Comparison of ENCODE assay signal across 21 cellular contexts in the genomic region with DNA sequence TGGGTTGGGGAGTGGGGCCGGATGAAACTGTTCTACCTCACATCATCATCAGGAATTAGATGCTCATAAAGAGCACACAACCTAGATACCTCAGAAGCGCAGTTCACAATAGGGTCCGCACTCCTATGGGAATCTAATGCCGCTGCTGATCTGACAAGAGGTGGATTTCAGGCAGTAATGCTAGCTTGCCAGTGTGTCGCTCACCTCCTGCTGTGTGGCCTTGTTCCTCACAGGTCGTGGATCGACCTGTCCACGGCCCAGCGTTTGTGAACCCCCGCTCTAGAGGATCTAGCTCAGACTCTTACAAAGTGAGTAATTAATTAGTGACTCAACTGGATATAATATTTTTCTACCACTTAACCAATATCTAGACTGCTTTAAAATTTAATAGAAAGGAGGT. TPM values are rescaled to one million over a fixed set of nuclear protein-coding genes. Genes with fewer than 3 reads are reported as not detected.
DNase-seq lines count a peak whose midpoint lies in the region; TF ChIP-seq lines count a peak whose summit lies in the region.
"Had no signal": no experiment of that assay in that cellular context is flagged by ENCODE, and none has a peak within 500 bp of the region (broad histone marks: within the 10 kb centered on the region; RNA-seq: fewer than 3 reads in every experiment).

No MANE protein-coding gene starts in this region.

- H3K27me3 Mint-ChIP-seq in activated CD4-positive, alpha-beta T cell treated with anti-CD3 and anti-CD28 coated beads, Interleukin-2, amount 10 ng/mL, durations not matched to agents 7 days and 5 days: no peaks in the 10 kb centered on the region
- H3K27me3 Mint-ChIP-seq in HFFc6 (ENCODE audit: insufficient read depth) (no peaks in the 10 kb centered on the region; the same call in 1 of the 2 replicates), neural progenitor cell (ENCODE audit: insufficient read depth, low read depth) (no peaks in the 10 kb centered on the region), glutamatergic neuron (ENCODE audit: unreplicated experiment) (peaks cover 4% of the 10 kb centered on the region)
- H3K27me3 Mint-ChIP-seq: activated naive CD4-positive, alpha-beta T cell treated with anti-CD3 and anti-CD28 coated beads, Interleukin-2, amount 10 ng/mL, durations not matched to agents 7 days and 5 days; IgD-negative memory B cell had no signal

- H3K79me2 ChIP-seq in neural progenitor cell (ENCODE audit: low read depth): peaks cover 100% of the 10 kb centered on the region

- H3K36me3 ChIP-seq in ascending aorta (no peaks in the 10 kb centered on the region), neural progenitor cell (no peaks in the 10 kb centered on the region)
- H3K36me3 ChIP-seq: transverse colon had no signal

- H3K27ac ChIP-seq in ascending aorta (peak overlapping the region; percentile 4 to 56), neural progenitor cell (no peak overlapping the region)

- H3K4me2 ChIP-seq in neural progenitor cell: no peak overlapping the region

- H3K4me1 ChIP-seq in ascending aorta (peaks cover 0 to 36% of the 10 kb centered on the region in 2 donors), neural progenitor cell (peaks cover 15% of the 10 kb centered on the region)

- no peaks in the 10 kb centered on the region for H3K9me3 ChIP-seq in ascending aorta
- no peaks in the 10 kb centered on the region for H3K9me3 ChIP-seq in neural progenitor cell (ENCODE audit: low read depth)
- H3K9me3 ChIP-seq: transverse colon had no signal

- no peak overlapping the region for H3K4me3 Mint-ChIP-seq in activated CD4-positive, alpha-beta T cell treated with anti-CD3 and anti-CD28 coated beads, Interleukin-2, amount 10 ng/mL, durations not matched to agents 7 days and 5 days
- no peak overlapping the region for H3K4me3 Mint-ChIP-seq in HFFc6
- no peak overlapping the region for H3K4me3 Mint-ChIP-seq in neural progenitor cell
- no peak overlapping the region for H3K4me3 Mint-ChIP-seq in glutamatergic neuron (ENCODE audit: unreplicated experiment)
- H3K4me3 Mint-ChIP-seq: activated naive CD4-positive, alpha-beta T cell treated with anti-CD3 and anti-CD28 coated beads, Interleukin-2, amount 10 ng/mL, durations not matched to agents 7 days and 5 days had no signal

- H3K36me3 Mint-ChIP-seq in activated CD4-positive, alpha-beta T cell treated with anti-CD3 and anti-CD28 coated beads, Interleukin-2, amount 10 ng/mL, durations not matched to agents 7 days and 5 days (ENCODE audit: low read depth): peaks cover 13% of the 10 kb centered on the region
- H3K36me3 Mint-ChIP-seq in HFFc6 (ENCODE audit: low read depth): peaks cover 29% of the 10 kb centered on the region
- peaks cover 8% of the 10 kb centered on the region for H3K36me3 Mint-ChIP-seq in neural progenitor cell
- H3K36me3 Mint-ChIP-seq in glutamatergic neuron (ENCODE audit: unreplicated experiment): no peaks in the 10 kb centered on the region
- H3K36me3 Mint-ChIP-seq: IgD-negative memory B cell had no signal

- H3K9me3 Mint-ChIP-seq in activated CD4-positive, alpha-beta T cell treated with anti-CD3 and anti-CD28 coated beads, Interleukin-2, amount 10 ng/mL, durations not matched to agents 7 days and 5 days: no peaks in the 10 kb centered on the region
- no peaks in the 10 kb centered on the region for H3K9me3 Mint-ChIP-seq in HFFc6
- H3K9me3 Mint-ChIP-seq in neural progenitor cell: peaks cover 3% of the 10 kb centered on the region
- H3K9me3 Mint-ChIP-seq in glutamatergic neuron (ENCODE audit: unreplicated experiment): peaks cover 3% of the 10 kb centered on the region
- H3K9me3 Mint-ChIP-seq: activated naive CD4-positive, alpha-beta T cell treated with anti-CD3 and anti-CD28 coated beads, Interleukin-2, amount 10 ng/mL, durations not matched to agents 7 days and 5 days; IgD-negative memory B cell had no signal

- no peak overlapping the region for H2AFZ ChIP-seq in neural progenitor cell (replicated peaks)

- H3K4me1 Mint-ChIP-seq in activated CD4-positive, alpha-beta T cell treated with anti-CD3 and anti-CD28 coated beads, Interleukin-2, amount 10 ng/mL, durations not matched to agents 7 days and 5 days: peaks cover 55% of the 10 kb centered on the region
- H3K4me1 Mint-ChIP-seq in HFFc6 (ENCODE audit: low read depth) (peaks cover 66% of the 10 kb centered on the region), neural progenitor cell (peaks cover 18% of the 10 kb centered on the region), glutamatergic neuron (ENCODE audit: low read depth, unreplicated experiment) (peaks cover 3% of the 10 kb centered on the region)

- no peak overlapping the region for H3K9ac ChIP-seq in neural progenitor cell

- DNase-seq in activated CD4-positive, alpha-beta T cell treated with anti-CD3 and anti-CD28 coated beads, Interleukin-2, amount 10 ng/mL, durations not matched to agents 7 days and 5 days: no peak
- no peak for DNase-seq in activated CD4-positive, alpha-beta T cell treated with anti-CD3 and anti-CD28 coated beads, Interleukin-2, amount 50 U/mL, for 1 hour
- DNase-seq in HFFc6: no peak
- DNase-seq in ascending aorta (ENCODE audit: low spot score in 2 of 2): no peak
- DNase-seq in neural progenitor cell (ENCODE audit: low spot score): peak; percentile 65
- no peak for DNase-seq in DMS114 treated with DMSO at 0.1 percent for 48 hours (lab: John Stamatoyannopoulos, UW; ENCODE audit: unreplicated experiment)
- no peak for DNase-seq in NCI-H1048 (lab: John Stamatoyannopoulos, UW)
- DNase-seq in glutamatergic neuron: no peak
- DNase-seq: 8988T; activated CD4-positive, CD25-positive, alpha-beta regulatory T cell; activated naive CD4-positive, alpha-beta T cell treated with anti-CD3 and anti-CD28 coated beads, Interleukin-2, amount 10 ng/mL, durations not matched to agents 7 days and 5 days; foreskin melanocyte; left cardiac atrium; MV-4-11; NCI-H2081; NCI-H524; nucleus accumbens; SHP77; stimulated activated naive CD4-positive, alpha-beta T cell; transverse colon had no signal

- CTCF ChIA-PET in activated CD4-positive, alpha-beta T cell treated with anti-CD3 and anti-CD28 coated beads, Interleukin-2, amount 10 ng/mL, durations not matched to agents 7 days and 5 days (lab: Charles Lee): no interaction called here

- H3K27ac Mint-ChIP-seq in activated CD4-positive, alpha-beta T cell treated with anti-CD3 and anti-CD28 coated beads, Interleukin-2, amount 10 ng/mL, durations not matched to agents 7 days and 5 days: peak overlapping the region; percentile 41
- peak overlapping the region; percentile 47 for H3K27ac Mint-ChIP-seq in HFFc6
- no peak overlapping the region for H3K27ac Mint-ChIP-seq in neural progenitor cell
- no peak overlapping the region for H3K27ac Mint-ChIP-seq in glutamatergic neuron (ENCODE audit: unreplicated experiment)

- H3K4me3 ChIP-seq in ascending aorta (peak overlapping the region in 1 of 2 donors; percentile 1), neural progenitor cell (no peak overlapping the region)
- H3K4me3 ChIP-seq: transverse colon had no signal

- H4K20me1 ChIP-seq in neural progenitor cell (ENCODE audit: low read depth): peaks cover 86% of the 10 kb centered on the region

- peaks cover 5% of the 10 kb centered on the region for H3F3A ChIP-seq in neural progenitor cell (ENCODE audit: low read depth)

- TF ChIP-seq CTCF in HFFc6 (IDR thresholded peaks at IDR 0.05) (no peak), ascending aorta (IDR thresholded peaks at IDR 0.05) (no peak), neural progenitor cell (IDR thresholded peaks at IDR 0.05) (no peak), glutamatergic neuron (IDR thresholded peaks at IDR 0.05; ENCODE audit: partially characterized antibody, unreplicated experiment) (no peak)

- intact Hi-C loops in ascending aorta (cut with DNase I): no loop called here

- no peaks in the 10 kb centered on the region for H3K27me3 ChIP-seq in ascending aorta
- H3K27me3 ChIP-seq in neural progenitor cell: no peaks in the 10 kb centered on the region
- H3K27me3 ChIP-seq: transverse colon had no signal

- POLR2A ChIA-PET in activated CD4-positive, alpha-beta T cell treated with anti-CD3 and anti-CD28 coated beads, Interleukin-2, amount 10 ng/mL, durations not matched to agents 7 days and 5 days (lab: Charles Lee): no interaction called here

RNA-seq across cellular contexts. Expression of gene PPP1R12A, which starts 5.8 kb away (rescaled TPM):
- 100 to 1,000 TPM in 1 of 2 experiments, 10 to 100 TPM in 1; 89.4 to 124 TPM for total RNA-seq in activated CD4-positive, alpha-beta T cell treated with anti-CD3 and anti-CD28 coated beads, Interleukin-2, amount 10 ng/mL, durations not matched to agents 7 days and 5 days
- 100 to 1,000 TPM; 104 to 122 (median 113) TPM for total RNA-seq in HFFc6 (2021; fragmentation: NEBNext Ultra II Directional; extraction: Animal tissue kit (Norgen Biotek cat#: 25700))
- total RNA-seq in ascending aorta: 374 TPM
- total RNA-seq in neural progenitor cell (ENCODE audit: low replicate concordance): 63.2 and 86.7 TPM in 2 replicates
- 56.8 TPM for total RNA-seq in glutamatergic neuron (ENCODE audit: unreplicated experiment)

Comparison
In these comparisons a context has a peak if more than half of its experiments do, and no peak if none do; other contexts are left out.
1. H3K27ac Mint-ChIP-seq: peak in activated CD4-positive, alpha-beta T cell treated with anti-CD3 and anti-CD28 coated beads, Interleukin-2, amount 10 ng/mL, durations not matched to agents 7 days and 5 days (single experiment) and HFFc6 (single experiment); none in neural progenitor cell (single experiment) and glutamatergic neuron (single experiment).